19 cellular contexts compared by ENCODE assay signal in the genomic region with DNA sequence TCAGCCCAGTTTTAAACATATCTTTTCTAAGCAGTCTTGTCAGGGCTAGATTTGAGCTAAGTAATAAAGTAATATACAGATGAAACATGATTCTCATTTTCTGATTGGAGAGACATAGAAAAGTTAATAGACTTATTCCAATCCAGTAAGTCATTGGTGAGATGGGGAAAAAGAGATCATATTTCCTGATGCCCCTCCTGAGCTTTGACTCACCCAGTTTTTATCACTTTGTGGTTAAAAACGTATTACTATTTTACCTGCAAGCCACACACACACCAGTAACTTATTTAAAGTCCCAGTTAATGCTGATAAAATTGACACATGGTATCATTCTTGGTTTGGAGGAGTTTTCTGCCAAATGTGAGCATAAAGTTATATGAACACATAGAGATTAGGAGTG.
"Had no signal": no experiment of that assay in that cellular context is flagged by ENCODE, and none has a peak within 500 bp of the region (broad histone marks: within the 10 kb centered on the region; RNA-seq: fewer than 3 reads in every experiment).

No MANE protein-coding gene starts in this region.

- H3K4me3 Mint-ChIP-seq: activated naive CD8-positive, alpha-beta T cell treated with anti-CD3 and anti-CD28 coated beads, Interleukin-2, amount 50 U/mL, for 24 hours; activated T-helper 1 cell treated with anti-CD3 and anti-CD28 coated beads, Interleukin-12 subunit alpha, Interleukin-12 subunit beta, Interleukin-2, Interleukin-4 antibody, amounts not matched to agents 30 ng/mL and 10 ng/mL and 1 ng/mL, durations not matched to agents 14 hours and 24 hours and 36 hours; memory B cell; naive thymus-derived CD8-positive, alpha-beta T cell; T-cell had no signal

- H3K36me3 ChIP-seq: left ventricle myocardium inferior, suprapubic skin, upper lobe of left lung had no signal

- FAIRE-seq: colon, endometrium had no signal

- H3K27ac ChIP-seq: left ventricle myocardium inferior, skin epidermis, suprapubic skin, upper lobe of left lung had no signal

- H3K4me1 Mint-ChIP-seq: naive thymus-derived CD8-positive, alpha-beta T cell had no signal

- ATAC-seq: activated CD4-positive, CD25-positive, alpha-beta regulatory T cell treated with anti-CD3 and anti-CD28 coated beads, Interleukin-2, amount 50 U/mL, for 24 hours; activated naive CD8-positive, alpha-beta T cell treated with anti-CD3 and anti-CD28 coated beads, Interleukin-2, amount 50 U/mL, for 24 hours; naive thymus-derived CD8-positive, alpha-beta T cell; T-cell had no signal

- H3K4me1 ChIP-seq: suprapubic skin, upper lobe of left lung had no signal

- H3K9me3 ChIP-seq: left ventricle myocardium inferior, suprapubic skin, upper lobe of left lung had no signal

- H3K4me3 ChIP-seq: left ventricle myocardium inferior, skin epidermis, suprapubic skin, upper lobe of left lung had no signal

- H3K27me3 Mint-ChIP-seq: memory B cell had no signal

- H3K9me3 Mint-ChIP-seq: activated naive CD8-positive, alpha-beta T cell treated with anti-CD3 and anti-CD28 coated beads, Interleukin-2, amount 50 U/mL, for 24 hours; activated T-helper 1 cell treated with anti-CD3 and anti-CD28 coated beads, Interleukin-12 subunit alpha, Interleukin-12 subunit beta, Interleukin-2, Interleukin-4 antibody, amounts not matched to agents 30 ng/mL and 10 ng/mL and 1 ng/mL, durations not matched to agents 14 hours and 24 hours and 36 hours; memory B cell; T-cell had no signal

- H3K27ac Mint-ChIP-seq: activated naive CD8-positive, alpha-beta T cell treated with anti-CD3 and anti-CD28 coated beads, Interleukin-2, amount 50 U/mL, for 24 hours; activated T-helper 1 cell treated with anti-CD3 and anti-CD28 coated beads, Interleukin-12 subunit alpha, Interleukin-12 subunit beta, Interleukin-2, Interleukin-4 antibody, amounts not matched to agents 30 ng/mL and 10 ng/mL and 1 ng/mL, durations not matched to agents 14 hours and 24 hours and 36 hours; memory B cell; naive thymus-derived CD8-positive, alpha-beta T cell; T-cell had no signal

- H3K36me3 Mint-ChIP-seq: memory B cell; naive thymus-derived CD8-positive, alpha-beta T cell; T-cell had no signal

- DNase-seq: activated CD4-positive, alpha-beta T cell treated with anti-CD3 and anti-CD28 coated beads, Interleukin-2, amount 50 U/mL, for 1 hour; activated naive CD4-positive, alpha-beta T cell treated with Interleukin-2 at 50 U/mL for 16 hours; activated naive CD8-positive, alpha-beta T cell treated with anti-CD3 and anti-CD28 coated beads, Interleukin-2, amount 50 U/mL, for 24 hours; islet precursor cell; left ventricle myocardium inferior; naive thymus-derived CD8-positive, alpha-beta T cell; stimulated activated CD4-positive, alpha-beta T cell treated with anti-CD3 and anti-CD28 coated beads, Interleukin-15, amount 100 ng/mL, for 24 hours; stimulated activated CD4-positive, alpha-beta T cell treated with anti-CD3 and anti-CD28 coated beads, Interleukin-4, amount 100 ng/mL, for 1 hour; stimulated activated naive CD4-positive, alpha-beta T cell treated with Interleukin-2 at 50 U/mL for 16 hours; T-cell; T-helper 9 cell; upper lobe of left lung had no signal

- H3K27me3 ChIP-seq: suprapubic skin, upper lobe of left lung had no signal
